In the genomic region with DNA sequence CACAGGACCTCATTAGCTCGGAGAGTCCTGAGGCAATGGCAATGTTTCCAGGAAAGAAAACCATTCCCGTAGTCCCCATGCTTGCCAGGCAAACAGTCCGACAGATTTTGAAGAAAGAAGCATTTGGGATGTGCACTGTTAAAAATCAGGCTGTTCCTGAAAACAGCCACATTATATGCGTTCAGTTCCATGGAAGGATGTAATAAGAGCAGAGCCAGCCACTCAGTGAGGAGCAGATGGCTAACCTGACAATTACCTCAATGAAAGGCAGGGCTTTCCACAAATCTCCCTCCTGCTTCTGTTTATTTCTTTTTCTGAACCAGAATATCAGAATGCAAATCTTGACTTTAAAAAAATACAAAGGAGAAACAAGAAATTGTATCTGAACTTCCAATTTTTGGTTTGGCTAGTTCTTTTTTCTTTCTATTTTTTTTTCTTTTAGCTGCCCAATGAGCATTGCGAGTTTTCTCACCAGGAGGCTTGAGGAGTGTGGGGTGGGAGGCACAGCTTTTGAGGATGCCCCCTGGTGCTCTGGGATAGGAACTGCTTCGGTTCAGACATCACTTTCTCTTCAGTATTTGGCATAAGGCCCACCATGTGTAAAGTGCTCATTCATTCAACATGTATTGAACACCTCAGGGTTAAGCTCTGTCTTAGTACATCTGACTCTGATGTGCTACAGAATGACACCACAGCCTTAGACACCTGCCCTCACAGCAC, we compare ENCODE assay signal across 8 cellular contexts.
DNase-seq lines count a peak whose midpoint lies in the region; ATAC-seq, FAIRE-seq and TF ChIP-seq lines count a peak whose summit lies in the region.

No MANE protein-coding gene starts in this region.

- no peaks in the 10 kb centered on the region for H3K27me3 ChIP-seq in BJ (ENCODE audit: control insufficient read depth, insufficient read depth, low read length)

- peak; percentile 86 for ATAC-seq in GM19023 (IDR thresholded peaks at IDR 0.05; ENCODE audit: unreplicated experiment)
- ATAC-seq in HG03095 (IDR thresholded peaks at IDR 0.05; ENCODE audit: unreplicated experiment), result peak; percentile 85

- H3K4me3 ChIP-seq in BJ (ENCODE audit: low read depth, low read length), result no peak overlapping the region

- CTCF ChIA-PET in BJ (lab: Yijun Ruan, JAX), result interaction anchor here (0.6 to 1.9 kb wide), 7 partner anchors 20 to 192 kb away, joined by 3 to 5 read pairs (median 3); a partner anchor contains a TSS

- no peak for FAIRE-seq in urothelium cell line (lab: Jason Lieb, UNC)

- TF ChIP-seq CTCF in BJ (IDR thresholded peaks at IDR 0.05; ENCODE audit: insufficient read depth, low read depth, low read length), result peak; percentile 63

- no peaks in the 10 kb centered on the region; the same call in 1 of the 2 replicates for H3K36me3 ChIP-seq in BJ (ENCODE audit: control insufficient read depth, insufficient read depth, low read length)

- POLR2A ChIA-PET in BJ (lab: Charles Lee), result interaction anchor here (0.6 kb wide), 1 partner anchor 50 kb away, joined by 4 read pairs; no protein-coding TSS in a partner anchor

- no peak for DNase-seq in BJ (ENCODE audit: low read depth)
- DNase-seq in NCI-H2196 treated with DMSO at 0.1 percent for 48 hours (lab: John Stamatoyannopoulos, UW; ENCODE audit: unreplicated experiment), result peak; percentile 9
- DNase-seq in activated CD4-positive, alpha-beta T cell treated with anti-CD3 and anti-CD28 coated beads for 1 hour, result peak; percentile 27
- DNase-seq in effector CD8-positive, alpha-beta T cell (lab: John Stamatoyannopoulos, UW), result peak; percentile 14
- DNase-seq in myocyte (ENCODE audit: low read depth), result peak; percentile 67
- peak; percentile 37 for DNase-seq in urothelium cell line (ENCODE audit: low spot score)
